24 cellular contexts compared by ENCODE assay signal in the genomic region with DNA sequence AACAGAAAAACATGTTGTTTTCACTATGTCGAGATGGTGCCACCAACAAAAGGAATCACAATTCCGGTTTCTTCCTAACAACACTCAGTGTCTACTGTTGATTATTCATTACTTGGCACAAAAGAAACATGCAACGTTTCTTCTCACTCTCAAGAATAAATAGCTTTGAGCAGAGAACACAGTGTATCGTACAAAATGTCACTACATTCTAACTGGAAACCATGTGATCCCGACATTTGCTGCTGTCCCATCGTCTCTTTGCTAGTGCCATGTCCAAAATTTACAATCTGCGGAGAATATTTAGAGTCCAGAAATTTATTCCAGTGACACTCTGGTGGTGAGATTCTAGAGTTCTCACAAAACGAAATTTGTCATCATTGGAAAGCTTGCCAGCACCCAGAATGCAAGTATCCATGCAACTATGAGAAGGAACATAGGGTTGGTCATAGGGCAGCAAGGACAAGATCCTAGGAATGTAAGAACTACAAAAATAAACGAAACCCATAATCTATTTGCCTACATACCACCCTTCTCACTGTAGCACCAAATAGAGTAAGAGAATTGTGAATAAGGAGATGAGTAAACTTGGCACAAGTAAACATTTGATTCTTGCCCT.
"Had no signal": no experiment of that assay in that cellular context is flagged by ENCODE, and none has a peak within 500 bp of the region (broad histone marks: within the 10 kb centered on the region; RNA-seq: fewer than 3 reads in every experiment).

No MANE protein-coding gene starts in this region.

- H3K27ac ChIP-seq: gastrocnemius medialis, right lobe of liver, stomach, transverse colon had no signal

- H3K9me3 ChIP-seq: gastrocnemius medialis, mucosa of descending colon, right lobe of liver, stomach, transverse colon had no signal

- H3K27me3 ChIP-seq: gastrocnemius medialis, right lobe of liver, stomach, transverse colon had no signal

- H3K36me3 ChIP-seq: gastrocnemius medialis, right lobe of liver, stomach, transverse colon had no signal

- DNase-seq: activated CD4-positive, alpha-beta memory T cell treated with anti-CD3 and anti-CD28 coated beads, Interleukin-2, amount 10 ng/mL, durations not matched to agents 7 days and 5 days; activated CD4-positive, alpha-beta T cell treated with anti-CD3 and anti-CD28 coated beads for 1 hour; activated CD4-positive, alpha-beta T cell treated with anti-CD3 and anti-CD28 coated beads, Interleukin-2, amount 10 ng/mL, durations not matched to agents 7 days and 5 days; activated CD8-positive, alpha-beta memory T cell treated with anti-CD3 and anti-CD28 coated beads, Interleukin-2, amount 50 U/mL, for 48 hours; activated gamma-delta T cell treated with Interleukin-2 at 50 U/mL for 16 hours; activated naive CD4-positive, alpha-beta T cell treated with anti-CD3 and anti-CD28 coated beads, Interleukin-2, amount 50 U/mL, for 16 hours; activated T-cell treated with anti-CD3 and anti-CD28 coated beads, Interleukin-2, amount 50 U/mL, for 24 hours; amniotic stem cell; caudate nucleus; gastrocnemius medialis; glutamatergic neuron; left cardiac atrium; left ventricle myocardium superior; mucosa of descending colon; right lobe of liver; stimulated activated CD4-positive, alpha-beta T cell treated with anti-CD3 and anti-CD28 coated beads, Interleukin-15, amount 100 ng/mL, for 24 hours; stimulated activated CD4-positive, alpha-beta T cell treated with anti-CD3 and anti-CD28 coated beads, Interleukin-2, amount 100 ng/mL, for 24 hours; stimulated activated naive B cell treated with anti-CD40 and anti-IgM and Interleukin-4, amounts not matched to agents 10 μg/mL and 1 μg/mL and 100 μg/mL, for 72 hours; stomach; T-helper 2 cell; transverse colon had no signal

- ATAC-seq: activated T-helper 17 cell treated with anti-CD3 and anti-CD28 coated beads, Interleukin-2, amount 50 U/mL, for 72 hours; left cardiac atrium; left ventricle myocardium superior; mucosa of descending colon; natural killer cell treated with Interleukin-12 subunit alpha and Interleukin-12 subunit beta and Interleukin-15 and Interleukin-18, amount 100 ng/mL, for 72 hours; right lobe of liver; stimulated activated naive B cell treated with anti-CD40 and anti-IgM and Interleukin-4, amounts not matched to agents 10 μg/mL and 1 μg/mL and 100 μg/mL, for 72 hours; WTC11 had no signal

- H3K4me1 ChIP-seq: gastrocnemius medialis, stomach, transverse colon had no signal

- H3K4me3 ChIP-seq: gastrocnemius medialis, mucosa of descending colon, right lobe of liver, stomach, transverse colon had no signal
